ENCODE assay signal across 10 cellular contexts in the genomic region with DNA sequence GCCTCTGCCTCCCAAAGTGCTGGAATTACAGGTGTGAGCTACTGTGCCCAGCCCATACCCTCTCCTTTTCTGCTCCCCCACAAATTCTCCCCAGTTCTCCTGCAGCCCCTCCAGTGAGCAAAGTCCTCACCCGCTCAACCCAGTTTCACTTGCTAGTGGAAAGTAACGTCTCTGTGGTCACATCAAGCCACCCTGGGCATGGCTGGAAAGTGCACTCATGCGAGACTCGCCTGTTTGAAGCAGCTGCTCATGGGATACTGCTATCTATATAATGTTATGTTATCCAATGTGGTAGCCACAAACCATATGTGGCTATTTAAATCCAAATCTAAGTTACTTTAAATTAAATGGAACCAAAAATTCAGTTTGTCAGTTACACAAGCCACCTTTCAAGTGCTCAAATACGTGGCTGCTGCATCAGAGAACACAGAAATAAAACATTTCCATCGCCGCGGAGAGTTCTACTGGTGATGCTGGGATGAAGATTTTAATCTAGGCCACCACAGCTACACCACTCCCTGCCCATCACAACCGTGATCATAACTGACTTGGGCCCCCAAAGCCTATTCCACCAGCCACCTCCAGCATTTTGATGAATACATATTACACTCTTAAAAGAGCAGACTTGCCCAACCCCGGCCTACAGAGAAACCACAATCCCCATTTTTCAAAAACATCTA.
DNase-seq lines count a peak whose midpoint lies in the region; ATAC-seq, FAIRE-seq and TF ChIP-seq lines count a peak whose summit lies in the region.
"Had no signal": no experiment of that assay in that cellular context is flagged by ENCODE, and none has a peak within 500 bp of the region (broad histone marks: within the 10 kb centered on the region; RNA-seq: fewer than 3 reads in every experiment).

No MANE protein-coding gene starts in this region.

- no peak overlapping the region for H2BK20ac ChIP-seq in H1 (ENCODE audit: low read length)

- H3F3A ChIP-seq in smooth muscle cell (ENCODE audit: low read depth), result peaks cover 41% of the 10 kb centered on the region

- 94% methylated on average over 10 of the region's 10 CpGs; no CpG with 5 or more reads in 1 of the 2 experiments for WGBS in H1 (ENCODE audit: extremely low coverage in 1 of 2, insufficient coverage in 1 of 2, insufficient read length in 1 of 2, insufficient replicate concordance in 2 of 2, low coverage in 1 of 2, low lambda C conversion rate in 2 of 2, missing lambda C conversion rate in 1 of 2), 2 experiments
- WGBS in smooth muscle cell (ENCODE audit: low lambda C conversion rate), result 30% methylated on average over 10 of the region's 10 CpGs

- H3K79me2 ChIP-seq in H1 (ENCODE audit: control insufficient read depth in 1 of 2, insufficient read depth in 2 of 2, low read length in 2 of 2), result no peaks in the 10 kb centered on the region
- H3K79me2 ChIP-seq in smooth muscle cell (ENCODE audit: low read depth), result no peaks in the 10 kb centered on the region

- 0 out of 2 replicates have a peak, but pooled peaks cover 2% of the 10 kb centered on the region for H3K23me2 ChIP-seq in H1 (ENCODE audit: low read depth, low read length)

- H3K9ac ChIP-seq in H1 (replicated peaks in 1 of 4; ENCODE audit: extremely low read depth in 1 of 4, low read depth in 3 of 4, low read length in 3 of 4) (no peak overlapping the region), smooth muscle cell (ENCODE audit: low read depth) (peak overlapping the region; percentile 79)

- POLR2A ChIA-PET in H1 (lab: Charles Lee; ENCODE audit: partially characterized antibody), result no interaction called here

- no peak overlapping the region for H3K56ac ChIP-seq in H1 (replicated peaks; ENCODE audit: insufficient read length, low read depth, low read length)

- TF ChIP-seq POLR2A in GM12891 (IDR thresholded peaks at IDR 0.05; ENCODE audit: low read depth, low read length) (no peak), H1 (IDR thresholded peaks at IDR 0.05; ENCODE audit: control extremely low read depth in 1 of 2, low read depth in 2 of 2, low read length in 2 of 2) (no peak)

- no peak overlapping the region for H2AK5ac ChIP-seq in H1 (ENCODE audit: low read depth, low read length)

- H3K4me1 ChIP-seq in H1 (replicated peaks in 1 of 4; ENCODE audit: control insufficient read depth in 3 of 4, insufficient read depth in 4 of 4, low read length in 3 of 4), result peaks cover 0 to 7% (median 3%) of the 10 kb centered on the region in 4 experiments; a peak in 4 of 7 replicates
- peaks cover 40% of the 10 kb centered on the region for H3K4me1 ChIP-seq in smooth muscle cell (ENCODE audit: low read depth)

- no peak overlapping the region for H2BK5ac ChIP-seq in H1 (ENCODE audit: low read depth, low read length)

- no peak overlapping the region for H3K4me3 ChIP-seq in H1 (ENCODE audit: extremely low read depth in 1 of 4, insufficient read depth in 2 of 4, low read depth in 3 of 4, low read length in 4 of 4)
- H3K4me3 ChIP-seq in smooth muscle cell, result peak overlapping the region; percentile 38
- H3K4me3 ChIP-seq: adrenal gland had no signal

- DNase-seq in GM12891 (ENCODE audit: insufficient read length, low spot score) (no peak), OCI-M1 (lab: John Stamatoyannopoulos, UW) (peak; percentile 45), H1 (ENCODE audit: low read depth in 1 of 2, low spot score in 2 of 2) (no peak), smooth muscle cell (lab: John Stamatoyannopoulos, UW; ENCODE audit: unreplicated experiment) (no peak), NCI-H446 (lab: John Stamatoyannopoulos, UW) (no peak), AML-193 (lab: John Stamatoyannopoulos, UW) (no peak)
- DNase-seq: stimulated activated CD4-positive, alpha-beta T cell treated with anti-CD3 and anti-CD28 coated beads, Interleukin-4, amount 100 ng/mL, for 24 hours had no signal

- ATAC-seq in HG03432 (IDR thresholded peaks at IDR 0.05; ENCODE audit: unreplicated experiment), result no peak
- ATAC-seq in HG03039 (IDR thresholded peaks at IDR 0.05; ENCODE audit: unreplicated experiment), result no peak

- no peak for TF ChIP-seq CTCF in H1 (IDR thresholded peaks at IDR 0.05; ENCODE audit: control extremely low read depth in 1 of 3, insufficient read depth in 1 of 3, low read depth in 1 of 3, low read length in 3 of 3)
- no peak for TF ChIP-seq CTCF in smooth muscle cell (IDR thresholded peaks at IDR 0.05; ENCODE audit: borderline replicate concordance, insufficient read depth, poor library complexity, severe bottlenecking)

- no peak for TF ChIP-seq EP300 in H1 (IDR thresholded peaks at IDR 0.05; ENCODE audit: borderline replicate concordance in 1 of 2, low read depth in 2 of 2, low read length in 2 of 2)

- H3K27ac ChIP-seq in H1 (ENCODE audit: low read depth, low read length), result no peak overlapping the region
- H3K27ac ChIP-seq in smooth muscle cell (ENCODE audit: low read depth), result peak overlapping the region; percentile 94

- H2AFZ ChIP-seq in H1 (ENCODE audit: low read length) (0 out of 2 replicates have a peak overlapping the region, but pooled peaks have one; percentile 98), smooth muscle cell (ENCODE audit: low read depth) (peak overlapping the region; percentile 90)

- H3K4me2 ChIP-seq in H1 (ENCODE audit: insufficient read depth in 1 of 2, low read depth in 2 of 2, low read length in 2 of 2), result no peak overlapping the region
- H3K4me2 ChIP-seq in smooth muscle cell, result peak overlapping the region; percentile 82

- H3K27me3 ChIP-seq in H1 (replicated peaks in 1 of 4; ENCODE audit: control insufficient read depth in 3 of 4, extremely low read depth in 1 of 4, insufficient read depth in 3 of 4, low read length in 3 of 4) (no peaks in the 10 kb centered on the region; a peak in 1 of 7 replicates), smooth muscle cell (ENCODE audit: low read depth) (no peaks in the 10 kb centered on the region)
- H3K27me3 ChIP-seq: adrenal gland had no signal

- TF ChIP-seq RAD21 in H1 (IDR thresholded peaks at IDR 0.05 in 1 of 2, conservative IDR thresholded peaks at IDR 0.05 in 1 of 2; ENCODE audit: low read depth in 2 of 2, low read length in 2 of 2), result no peak

- H3K14ac ChIP-seq in H1 (ENCODE audit: insufficient read length), result no peak overlapping the region

- H3K79me1 ChIP-seq in H1 (ENCODE audit: low read depth, low read length), result no peaks in the 10 kb centered on the region

- FAIRE-seq in GM12891 (lab: Jason Lieb, UNC) (peak; percentile 80), H1 (lab: Jason Lieb, UNC) (no peak)

- no peak overlapping the region for H3K23ac ChIP-seq in H1 (ENCODE audit: insufficient read length)

- H4K20me1 ChIP-seq in H1 (replicated peaks in 1 of 2; ENCODE audit: control insufficient read depth in 1 of 2, insufficient read depth in 2 of 2, low read length in 2 of 2), result no peaks in the 10 kb centered on the region
- no peaks in the 10 kb centered on the region for H4K20me1 ChIP-seq in smooth muscle cell (ENCODE audit: low read depth)

- no peak overlapping the region for H4K91ac ChIP-seq in H1 (replicated peaks; ENCODE audit: insufficient read length, low read length)

- H2BK15ac ChIP-seq in H1 (ENCODE audit: low read length), result no peak overlapping the region

- no peak overlapping the region for H3K18ac ChIP-seq in H1 (ENCODE audit: extremely low read depth, low read length)

- H2BK12ac ChIP-seq in H1 (ENCODE audit: low read depth, low read length), result no peak overlapping the region

- H4K5ac ChIP-seq in H1 (ENCODE audit: insufficient read length, low read depth, low read length), result no peak overlapping the region

- H3K4ac ChIP-seq in H1 (replicated peaks; ENCODE audit: insufficient read length, low read depth, low read length), result no peak overlapping the region

- CTCF ChIA-PET in H1 (lab: Charles Lee; ENCODE audit: partially characterized antibody), result interaction anchor here (0.7 kb wide), 1 partner anchor 251 kb away, joined by 4 read pairs; no protein-coding TSS in a partner anchor

- H4K8ac ChIP-seq in H1 (ENCODE audit: extremely low read depth, insufficient read depth, low read length), result no peak overlapping the region

- H3K36me3 ChIP-seq in H1 (ENCODE audit: control insufficient read depth in 2 of 4, insufficient read depth in 4 of 4, low read length in 3 of 4), result no peaks in the 10 kb centered on the region
- no peaks in the 10 kb centered on the region for H3K36me3 ChIP-seq in smooth muscle cell (ENCODE audit: low read depth)
- H3K36me3 ChIP-seq: adrenal gland had no signal

- H3K9me3 ChIP-seq in H1 (ENCODE audit: insufficient read depth in 2 of 2, low read depth in 1 of 2, low read length in 1 of 2) (no peaks in the 10 kb centered on the region), smooth muscle cell (replicated peaks; ENCODE audit: low read depth) (no peaks in the 10 kb centered on the region)
- H3K9me3 ChIP-seq: adrenal gland had no signal

- H2BK120ac ChIP-seq in H1 (replicated peaks; ENCODE audit: low read depth, low read length), result no peak overlapping the region

TF ChIP-seq in GM12891, 5 proteins besides CTCF, POLR2A, EP300 and RAD21:
- TF ChIP-seq PAX5 (IDR thresholded peaks at IDR 0.05; ENCODE audit: insufficient read depth, low read length, severe bottlenecking), result peak; percentile 72
- no peak for TF ChIP-seq TAF1 (IDR thresholded peaks at IDR 0.05; ENCODE audit: low read depth, low read length)
- TF ChIP-seq SPI1 (IDR thresholded peaks at IDR 0.05; ENCODE audit: low read depth, low read length), result no peak
- no peak for TF ChIP-seq POLR2AphosphoS5 (IDR thresholded peaks at IDR 0.05; ENCODE audit: low read depth, low read length)

TF ChIP-seq in H1, 55 proteins besides CTCF, POLR2A, EP300 and RAD21 (continues in another document):
- TF ChIP-seq ASH2L (IDR thresholded peaks at IDR 0.05; ENCODE audit: low read length), result no peak
- TF ChIP-seq, protein P1, sequence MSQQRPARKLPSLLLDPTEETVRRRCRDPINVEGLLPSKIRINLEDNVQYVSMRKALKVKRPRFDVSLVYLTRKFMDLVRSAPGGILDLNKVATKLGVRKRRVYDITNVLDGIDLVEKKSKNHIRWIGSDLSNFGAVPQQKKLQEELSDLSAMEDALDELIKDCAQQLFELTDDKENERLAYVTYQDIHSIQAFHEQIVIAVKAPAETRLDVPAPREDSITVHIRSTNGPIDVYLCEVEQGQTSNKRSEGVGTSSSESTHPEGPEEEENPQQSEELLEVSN (IDR thresholded peaks at IDR 0.05), result no peak
- TF ChIP-seq BACH1 (IDR thresholded peaks at IDR 0.05; ENCODE audit: low read length), result no peak
- TF ChIP-seq HDAC2 (IDR thresholded peaks at IDR 0.05; ENCODE audit: borderline replicate concordance in 1 of 2, low read depth in 2 of 2, low read length in 2 of 2), result no peak
- no peak for TF ChIP-seq MAFK (IDR thresholded peaks at IDR 0.05; ENCODE audit: low read depth, low read length)
- TF ChIP-seq POLR2AphosphoS5 (IDR thresholded peaks at IDR 0.05; ENCODE audit: low read depth, low read length), result no peak
- no peak for TF ChIP-seq USF2 (IDR thresholded peaks at IDR 0.05; ENCODE audit: low read length)
